In the genomic region with DNA sequence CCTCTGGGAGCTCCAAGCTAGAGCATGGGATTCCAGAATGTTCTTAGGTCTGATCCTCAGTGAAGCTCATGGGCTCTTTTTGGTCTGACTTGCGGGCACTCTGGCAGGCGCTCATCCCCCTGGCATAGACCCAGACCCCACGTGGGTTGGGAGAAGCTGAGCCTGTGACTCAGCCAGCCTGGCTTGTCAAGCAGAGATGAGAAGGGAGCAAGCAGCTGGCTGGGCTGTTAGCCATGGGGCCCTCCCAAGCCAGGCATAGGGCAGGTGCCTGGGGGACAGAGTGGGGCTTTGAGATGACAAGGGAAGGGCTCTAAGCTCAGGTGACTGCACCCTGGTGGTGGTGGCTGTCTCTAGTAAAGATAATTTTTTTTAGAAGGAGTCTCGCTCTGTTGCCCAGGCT, we compare ENCODE assay signal across 14 cellular contexts.
DNase-seq lines count a peak whose midpoint lies in the region; ATAC-seq and TF ChIP-seq lines count a peak whose summit lies in the region.
"Had no signal": no experiment of that assay in that cellular context is flagged by ENCODE, and none has a peak within 500 bp of the region (broad histone marks: within the 10 kb centered on the region; RNA-seq: fewer than 3 reads in every experiment).

No MANE protein-coding gene starts in this region.

- intact Hi-C loops in MCF 10A (cut with micrococcal nuclease) (no loop called here), mammary epithelial cell (cut with micrococcal nuclease) (no loop called here), left ventricle myocardium inferior (cut with micrococcal nuclease) (no loop called here), thyroid gland (cut with DNase I) (no loop called here)

- no peak for TF ChIP-seq CTCF in MCF 10A (IDR thresholded peaks at IDR 0.05; ENCODE audit: unreplicated experiment)
- no peak for TF ChIP-seq CTCF in mammary epithelial cell (conservative IDR thresholded peaks at IDR 0.05 in 1 of 2, IDR thresholded peaks at IDR 0.05 in 1 of 2; ENCODE audit: extremely low read depth in 1 of 2, insufficient read depth in 1 of 2, low read depth in 1 of 2, low read length in 2 of 2)
- TF ChIP-seq CTCF in left ventricle myocardium inferior (IDR thresholded peaks at IDR 0.05; ENCODE audit: borderline replicate concordance), result no peak
- TF ChIP-seq CTCF in thyroid gland (IDR thresholded peaks at IDR 0.05), result peak in 4 of 6 experiments; percentile 8 to 27 (median 18)

- no peak overlapping the region for H3K9ac ChIP-seq in mammary epithelial cell (ENCODE audit: insufficient read depth, low read length)

- H3K4me1 ChIP-seq in mammary epithelial cell (ENCODE audit: insufficient read depth, low read length) (no peaks in the 10 kb centered on the region), left ventricle myocardium inferior (peaks cover 7% of the 10 kb centered on the region), thyroid gland (peaks cover 0 to 19% of the 10 kb centered on the region in 2 donors)
- H3K4me1 ChIP-seq: BE2C had no signal

- peaks cover 33% of the 10 kb centered on the region for H3K9me3 ChIP-seq in mammary epithelial cell (replicated peaks; ENCODE audit: insufficient read depth, low read length)
- no peaks in the 10 kb centered on the region for H3K9me3 ChIP-seq in left ventricle myocardium inferior (replicated peaks)
- no peaks in the 10 kb centered on the region for H3K9me3 ChIP-seq in thyroid gland
- H3K9me3 ChIP-seq: BE2C had no signal

- in situ Hi-C loops in mammary epithelial cell (cut with MboI; ENCODE audit: low sequenced_read_pairs in 2 of 2) (no loop called here), SK-MEL-5 (cut with HindIII; ENCODE audit: low pct_unique_long_range_greater_than_20kb, low sequenced_read_pairs) (no loop called here)

- BruUV-seq in MCF 10A (replicated peaks; lab: Mats Ljungman, UMichigan), result no TSS peak
- BruUV-seq in mammary epithelial cell (replicated peaks; lab: Mats Ljungman, UMichigan), result no TSS peak

- H3K27me3 ChIP-seq in mammary epithelial cell (ENCODE audit: insufficient read depth, low read length) (no peaks in the 10 kb centered on the region), left ventricle myocardium inferior (ENCODE audit: low read depth) (no peaks in the 10 kb centered on the region), thyroid gland (no peaks in the 10 kb centered on the region)
- H3K27me3 ChIP-seq: BE2C had no signal

- no peaks in the 10 kb centered on the region for H3K9me3 Mint-ChIP-seq in MCF 10A (ENCODE audit: unreplicated experiment)
- no peaks in the 10 kb centered on the region for H3K9me3 Mint-ChIP-seq in stimulated activated naive CD8-positive, alpha-beta T cell treated with anti-CD3 and anti-CD28 coated beads, Interleukin-15, amount 100 ng/mL, for 72 hours

- POLR2A ChIA-PET in MCF 10A (lab: Yijun Ruan, JAX), result interaction anchor here (1.1 kb wide), 1 partner anchor 81 kb away, joined by 3 read pairs; no protein-coding TSS in a partner anchor

- CTCF ChIA-PET in MCF 10A (lab: Yijun Ruan, JAX), result interaction anchor here (0.7 to 2.3 kb wide), 3 partner anchors 74 to 391 kb away, joined by 3 to 8 read pairs (median 3); no protein-coding TSS in a partner anchor
- CTCF ChIA-PET in mammary epithelial cell (lab: Charles Lee; ENCODE audit: low non-redundant PET), result no interaction called here

- no peaks in the 10 kb centered on the region for H3K36me3 Mint-ChIP-seq in MCF 10A (ENCODE audit: insufficient read depth, unreplicated experiment)

- H3K4me3 Mint-ChIP-seq in MCF 10A (ENCODE audit: unreplicated experiment), result no peak overlapping the region
- no peak overlapping the region for H3K4me3 Mint-ChIP-seq in stimulated activated naive CD8-positive, alpha-beta T cell treated with anti-CD3 and anti-CD28 coated beads, Interleukin-15, amount 100 ng/mL, for 72 hours

- no peaks in the 10 kb centered on the region for H3K79me2 ChIP-seq in mammary epithelial cell (ENCODE audit: insufficient read depth, low read length)

- H2AFZ ChIP-seq in mammary epithelial cell (ENCODE audit: low read depth, low read length), result no peak overlapping the region

- H3K4me2 ChIP-seq in mammary epithelial cell (ENCODE audit: insufficient read depth, low read depth, low read length), result no peak overlapping the region

- H3K27me3 Mint-ChIP-seq in MCF 10A (ENCODE audit: insufficient read depth, unreplicated experiment), result no peaks in the 10 kb centered on the region
- no peaks in the 10 kb centered on the region for H3K27me3 Mint-ChIP-seq in stimulated activated naive CD8-positive, alpha-beta T cell treated with anti-CD3 and anti-CD28 coated beads, Interleukin-15, amount 100 ng/mL, for 72 hours

- H4K20me1 ChIP-seq in mammary epithelial cell (ENCODE audit: insufficient read depth, low read length), result no peaks in the 10 kb centered on the region

- H3K27ac ChIP-seq in mammary epithelial cell (ENCODE audit: insufficient read depth, low read depth, low read length), result no peak overlapping the region
- peak overlapping the region; percentile 27 for H3K27ac ChIP-seq in left ventricle myocardium inferior (replicated peaks)
- peak overlapping the region in 1 of 3 donors; percentile 6 for H3K27ac ChIP-seq in thyroid gland

- 21% methylated on average over 4 of the region's 4 CpGs for WGBS in mammary epithelial cell (ENCODE audit: low coverage, missing lambda C conversion rate)
- 34 to 39% methylated on average over 4 of the region's 4 CpGs for WGBS in thyroid gland, 2 donors

- no peak for ATAC-seq in HG02981 (IDR thresholded peaks at IDR 0.05; ENCODE audit: unreplicated experiment)
- no peak for ATAC-seq in stimulated activated naive CD8-positive, alpha-beta T cell treated with anti-CD3 and anti-CD28 coated beads, Interleukin-15, amount 100 ng/mL, for 72 hours
- ATAC-seq: GM12878 had no signal

- H3K4me3 ChIP-seq in mammary epithelial cell (replicated peaks in 1 of 3; ENCODE audit: insufficient read depth in 1 of 3, low read depth in 2 of 3, low read length in 3 of 3) (no peak overlapping the region), left ventricle myocardium inferior (no peak overlapping the region), thyroid gland (replicated peaks in 1 of 3) (no peak overlapping the region)
- H3K4me3 ChIP-seq: GM12878, lung had no signal

- dilution Hi-C loops in mammary epithelial cell (cut with HindIII; ENCODE audit: low sequenced_read_pairs), result loop anchor here (5.0 kb wide), 1 partner anchor 54 kb away; no protein-coding TSS in a partner anchor

- no peak for TF ChIP-seq POLR2A in thyroid gland (IDR thresholded peaks at IDR 0.05)

- H3K27ac Mint-ChIP-seq in MCF 10A (ENCODE audit: low read depth, unreplicated experiment), result no peak overlapping the region
- peak overlapping the region in 1 of 2 donors; percentile 34 for H3K27ac Mint-ChIP-seq in stimulated activated naive CD8-positive, alpha-beta T cell treated with anti-CD3 and anti-CD28 coated beads, Interleukin-15, amount 100 ng/mL, for 72 hours

- H3K4me1 Mint-ChIP-seq in MCF 10A (ENCODE audit: insufficient read depth, unreplicated experiment), result no peaks in the 10 kb centered on the region
- no peaks in the 10 kb centered on the region for H3K4me1 Mint-ChIP-seq in stimulated activated naive CD8-positive, alpha-beta T cell treated with anti-CD3 and anti-CD28 coated beads, Interleukin-15, amount 100 ng/mL, for 72 hours

- DNase-seq in MCF 10A (ENCODE audit: unreplicated experiment) (peak; percentile 68), mammary epithelial cell (no peak), SK-MEL-5 (ENCODE audit: low read depth, low spot score) (peak; percentile 11), left ventricle myocardium inferior (peak; percentile 70), thyroid gland (peak; percentile 93 to 94), 8988T (no peak)
- no peak for DNase-seq in stimulated activated naive CD8-positive, alpha-beta T cell treated with anti-CD3 and anti-CD28 coated beads, Interleukin-15, amount 100 ng/mL, for 72 hours
- DNase-seq: amniotic stem cell; BE2C; MV-4-11; stimulated activated naive CD4-positive, alpha-beta T cell had no signal

- H3K36me3 ChIP-seq in mammary epithelial cell (ENCODE audit: insufficient read depth, low read length) (no peaks in the 10 kb centered on the region), left ventricle myocardium inferior (no peaks in the 10 kb centered on the region), thyroid gland (no peaks in the 10 kb centered on the region)
- H3K36me3 ChIP-seq: BE2C had no signal

Comparison
In these comparisons a context has a peak if more than half of its experiments do, and no peak if none do; other contexts are left out.
1. DNase-seq: peak in MCF 10A (single experiment), SK-MEL-5 (single experiment), left ventricle myocardium inferior (single experiment) and thyroid gland (2 of 2); none in mammary epithelial cell (single experiment), 8988T (single experiment) and stimulated activated naive CD8-positive, alpha-beta T cell treated with anti-CD3 and anti-CD28 coated beads, Interleukin-15, amount 100 ng/mL, for 72 hours (0 of 2).
2. CTCF ChIP-seq: peak in thyroid gland (4 of 6); none in MCF 10A (single experiment), mammary epithelial cell (0 of 2) and left ventricle myocardium inferior (single experiment).